Comparison of ENCODE assay signal across 8 cellular contexts in genomic region chr3:44913868-44914468, GRCh38. TPM values are rescaled to one million over a fixed set of nuclear protein-coding genes. Genes with fewer than 3 reads are reported as not detected.
A peak's percentile ranks its signal among the peaks of the same experiment; 100 is the strongest.
DNase-seq lines count a peak whose midpoint lies in the region; ATAC-seq and TF ChIP-seq lines count a peak whose summit lies in the region.

No MANE protein-coding gene starts in this region.

- DNase-seq in AG20443 (ENCODE audit: low spot score) (peak; percentile 90), HCT116 (ENCODE audit: low read depth, low spot score) (peak; percentile 40), NCI-H748 (lab: John Stamatoyannopoulos, UW; ENCODE audit: unreplicated experiment) (peak; percentile 58), endodermal cell (peak; percentile 93), midbrain (lab: John Stamatoyannopoulos, UW) (peak; percentile 61)
- peak; percentile 83 for DNase-seq in activated CD8-positive, alpha-beta memory T cell treated with anti-CD3 and anti-CD28 coated beads for 24 hours
- peak; percentile 45 for DNase-seq in stimulated activated CD8-positive, alpha-beta memory T cell treated with anti-CD3 and anti-CD28 coated beads, Interleukin-4, amount 100 ng/mL, for 24 hours (ENCODE audit: low read depth)

- 43 to 48% methylated on average over 3 to 4 of the region's 4 CpGs for WGBS in endodermal cell (ENCODE audit: insufficient coverage in 1 of 2, insufficient read length in 1 of 2), 2 experiments

- POLR2A ChIA-PET in HCT116 (lab: Charles Lee), result no interaction called here

- ATAC-seq in HCT116 (peak; percentile 85), GM19023 (IDR thresholded peaks at IDR 0.05; ENCODE audit: unreplicated experiment) (no peak)

- H3K9me3 Mint-ChIP-seq in endodermal cell, result no peaks in the 10 kb centered on the region

- peaks cover 3% of the 10 kb centered on the region for H3K27me3 Mint-ChIP-seq in endodermal cell (ENCODE audit: insufficient read depth)

- H3K4me1 Mint-ChIP-seq in endodermal cell, result peaks cover 10% of the 10 kb centered on the region

- no peak overlapping the region for H3K4me3 Mint-ChIP-seq in endodermal cell

- intact Hi-C loops in HCT116 (cut with micrococcal nuclease), result loop anchor here (1.0 to 10.0 kb wide), 3 partner anchors 269 to 591 kb away; partner anchors contain the start of gene ZNF35

- peak; percentile 89 for TF ChIP-seq RAD21 in HCT116 (IDR thresholded peaks at IDR 0.05; ENCODE audit: low read depth)

- H3K4me1 ChIP-seq in HCT116 (ENCODE audit: control insufficient read depth in 1 of 2, insufficient read depth in 2 of 2, low read length in 2 of 2) (no peaks in the 10 kb centered on the region), endodermal cell (ENCODE audit: control insufficient read depth, insufficient read depth, low read length) (no peaks in the 10 kb centered on the region)

- H3K79me2 ChIP-seq in HCT116 (ENCODE audit: insufficient read depth, low read length), result no peaks in the 10 kb centered on the region

- no peak for TF ChIP-seq POLR2A in HCT116 (IDR thresholded peaks at IDR 0.05; ENCODE audit: borderline replicate concordance, extremely low read depth, insufficient read depth, insufficient read length)

- TF ChIP-seq CTCF in HCT116 (IDR thresholded peaks at IDR 0.05 in 2 of 3, conservative IDR thresholded peaks at IDR 0.05 in 1 of 3; ENCODE audit: borderline replicate concordance in 1 of 3, insufficient read depth in 1 of 3, low read depth in 2 of 3, low read length in 2 of 3), result peak; percentile 64 to 79 (median 77)
- TF ChIP-seq CTCF in endodermal cell (conservative IDR thresholded peaks at IDR 0.05), result peak; percentile 94

- H3K9me2 ChIP-seq in HCT116 (ENCODE audit: insufficient read depth), result no peaks in the 10 kb centered on the region

- no peak overlapping the region for H3K27ac Mint-ChIP-seq in endodermal cell

- BruUV-seq in HCT116 (replicated peaks; lab: Mats Ljungman, UMichigan), result no TSS peak

- H3K27ac ChIP-seq in HCT116 (ENCODE audit: low read depth, low read length), result no peak overlapping the region
- no peak overlapping the region for H3K27ac ChIP-seq in endodermal cell (ENCODE audit: low read depth, low read length)

- no peak overlapping the region for H3K4me2 ChIP-seq in HCT116 (ENCODE audit: low read length)

- H3K36me3 Mint-ChIP-seq in endodermal cell (ENCODE audit: low read depth), result peaks cover 6% of the 10 kb centered on the region

- H3K9me3 ChIP-seq in HCT116 (ENCODE audit: control insufficient read depth in 1 of 2, insufficient read depth in 1 of 2, low read depth in 1 of 2, low read length in 2 of 2) (no peaks in the 10 kb centered on the region), endodermal cell (ENCODE audit: control insufficient read depth, low read length) (no peaks in the 10 kb centered on the region)

- H3K36me3 ChIP-seq in HCT116 (ENCODE audit: control insufficient read depth in 1 of 2, insufficient read depth in 2 of 2, low read length in 2 of 2) (no peaks in the 10 kb centered on the region), endodermal cell (ENCODE audit: control insufficient read depth, insufficient read depth, low read length) (peaks cover 4% of the 10 kb centered on the region)

- H3K27me3 ChIP-seq in HCT116 (ENCODE audit: insufficient read depth, low read length) (no peaks in the 10 kb centered on the region), endodermal cell (ENCODE audit: control insufficient read depth, insufficient read depth, low read length, poor library complexity, severe bottlenecking) (no peaks in the 10 kb centered on the region)

- no peak overlapping the region for H2AFZ ChIP-seq in HCT116 (ENCODE audit: low read depth, low read length, poor library complexity, severe bottlenecking)

- no peak overlapping the region for H3K4me3 ChIP-seq in HCT116 (replicated peaks in 1 of 2; ENCODE audit: low read depth in 1 of 2, low read length in 2 of 2)
- no peak overlapping the region for H3K4me3 ChIP-seq in endodermal cell (ENCODE audit: low read length)

- CTCF ChIA-PET in HCT116 (lab: Charles Lee), result interaction anchor here (0.9 to 2.2 kb wide), 6 partner anchors 10 to 576 kb away, joined by 3 to 11 read pairs (median 4); partner anchors contain the start of gene TCAIM

- RAD21 ChIA-PET in HCT116 (lab: Charles Lee; ENCODE audit: low non-redundant PET in 1 of 2, low total read pairs in 2 of 2, uncharacterized antibody in 2 of 2, unreplicated experiment in 2 of 2), result no interaction called here

- no peak overlapping the region for H3K9ac ChIP-seq in HCT116 (ENCODE audit: low read length)
- no peak overlapping the region for H3K9ac ChIP-seq in endodermal cell (ENCODE audit: extremely low read depth, low read length, poor library complexity, severe bottlenecking)

- H4K20me1 ChIP-seq in HCT116 (ENCODE audit: insufficient read depth), result no peaks in the 10 kb centered on the region

TF ChIP-seq in HCT116, 20 proteins besides CTCF, POLR2A, EP300 and RAD21:
- TF ChIP-seq, protein P1, sequence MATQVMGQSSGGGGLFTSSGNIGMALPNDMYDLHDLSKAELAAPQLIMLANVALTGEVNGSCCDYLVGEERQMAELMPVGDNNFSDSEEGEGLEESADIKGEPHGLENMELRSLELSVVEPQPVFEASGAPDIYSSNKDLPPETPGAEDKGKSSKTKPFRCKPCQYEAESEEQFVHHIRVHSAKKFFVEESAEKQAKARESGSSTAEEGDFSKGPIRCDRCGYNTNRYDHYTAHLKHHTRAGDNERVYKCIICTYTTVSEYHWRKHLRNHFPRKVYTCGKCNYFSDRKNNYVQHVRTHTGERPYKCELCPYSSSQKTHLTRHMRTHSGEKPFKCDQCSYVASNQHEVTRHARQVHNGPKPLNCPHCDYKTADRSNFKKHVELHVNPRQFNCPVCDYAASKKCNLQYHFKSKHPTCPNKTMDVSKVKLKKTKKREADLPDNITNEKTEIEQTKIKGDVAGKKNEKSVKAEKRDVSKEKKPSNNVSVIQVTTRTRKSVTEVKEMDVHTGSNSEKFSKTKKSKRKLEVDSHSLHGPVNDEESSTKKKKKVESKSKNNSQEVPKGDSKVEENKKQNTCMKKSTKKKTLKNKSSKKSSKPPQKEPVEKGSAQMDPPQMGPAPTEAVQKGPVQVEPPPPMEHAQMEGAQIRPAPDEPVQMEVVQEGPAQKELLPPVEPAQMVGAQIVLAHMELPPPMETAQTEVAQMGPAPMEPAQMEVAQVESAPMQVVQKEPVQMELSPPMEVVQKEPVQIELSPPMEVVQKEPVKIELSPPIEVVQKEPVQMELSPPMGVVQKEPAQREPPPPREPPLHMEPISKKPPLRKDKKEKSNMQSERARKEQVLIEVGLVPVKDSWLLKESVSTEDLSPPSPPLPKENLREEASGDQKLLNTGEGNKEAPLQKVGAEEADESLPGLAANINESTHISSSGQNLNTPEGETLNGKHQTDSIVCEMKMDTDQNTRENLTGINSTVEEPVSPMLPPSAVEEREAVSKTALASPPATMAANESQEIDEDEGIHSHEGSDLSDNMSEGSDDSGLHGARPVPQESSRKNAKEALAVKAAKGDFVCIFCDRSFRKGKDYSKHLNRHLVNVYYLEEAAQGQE (IDR thresholded peaks at IDR 0.05; ENCODE audit: low read depth), result peak; percentile 19; the same call in 1 of the 2 replicates
- no peak for TF ChIP-seq TCF7L2 (IDR thresholded peaks at IDR 0.05; ENCODE audit: borderline replicate concordance, extremely low read depth, insufficient read depth, insufficient read length)
- no peak for TF ChIP-seq ZNF274 (IDR thresholded peaks at IDR 0.05; ENCODE audit: low read depth, low read length)
- TF ChIP-seq YY1 (IDR thresholded peaks at IDR 0.05; ENCODE audit: extremely low read depth, insufficient replicate concordance, low read depth, low read length), result peak; percentile 46

RNA-seq across cellular contexts. Expression of gene TGM4, which starts 39.6 kb away (rescaled TPM):
- total RNA-seq in HCT116 (2021; ENCODE audit: unreplicated experiment), result not detected
- polyA plus RNA-seq in HCT116 (2012), result 0.06 TPM in 1 of 2 replicates, not detected in the other
- not detected for total RNA-seq in endodermal cell
- polyA plus RNA-seq in endodermal cell (2013, experiment 1 of 2), result not detected
- polyA plus RNA-seq in endodermal cell (2013, experiment 2 of 2), result not detected

RNA-seq across cellular contexts. Expression of gene TMEM42, which starts 52.3 kb away (rescaled TPM):
- total RNA-seq in HCT116 (2021; ENCODE audit: unreplicated experiment) (13.9 TPM), endodermal cell (10 to 100 TPM; 12.1 to 16.9 TPM)
- 18.4 and 18.6 TPM in 2 replicates for polyA plus RNA-seq in HCT116 (2012)
- 18.1 TPM for polyA plus RNA-seq in endodermal cell (2013, experiment 1 of 2)
- polyA plus RNA-seq in endodermal cell (2013, experiment 2 of 2), result 16.3 TPM

Comparison
In these comparisons a context has a peak if more than half of its experiments do, and no peak if none do; other contexts are left out.
1. DNase-seq: peak in every context shown above with its lines; median percentile 93 in endodermal cell; 90 in AG20443; 83 in activated CD8-positive, alpha-beta memory T cell treated with anti-CD3 and anti-CD28 coated beads for 24 hours; 61 in midbrain; 58 in NCI-H748; 45 in stimulated activated CD8-positive, alpha-beta memory T cell treated with anti-CD3 and anti-CD28 coated beads, Interleukin-4, amount 100 ng/mL, for 24 hours; 40 in HCT116.